20 cellular contexts compared by ENCODE assay signal in genomic region chr18:59662008-59662701, GRCh38. TPM values are rescaled to one million over a fixed set of nuclear protein-coding genes. Genes with fewer than 3 reads are reported as not detected.
DNase-seq lines count a peak whose midpoint lies in the region; ATAC-seq and TF ChIP-seq lines count a peak whose summit lies in the region.
"Had no signal": no experiment of that assay in that cellular context is flagged by ENCODE, and none has a peak within 500 bp of the region (broad histone marks: within the 10 kb centered on the region; RNA-seq: fewer than 3 reads in every experiment).

No MANE protein-coding gene starts in this region.

- no peak overlapping the region for H3K9ac ChIP-seq in muscle layer of colon (ENCODE audit: low read length)

- no peak for TF ChIP-seq CTCF in astrocyte of the spinal cord (IDR thresholded peaks at IDR 0.05; ENCODE audit: low read depth, low read length)

- peak overlapping the region; percentile 12 for H3K27ac ChIP-seq in muscle layer of colon (ENCODE audit: low read depth, low read length)
- H3K27ac ChIP-seq: dorsolateral prefrontal cortex, Peyer's patch, tibial artery had no signal

- DNase-seq in ELR (ENCODE audit: low read depth), result peak; percentile 78
- DNase-seq in NCI-H1048 (lab: John Stamatoyannopoulos, UW), result peak; percentile 20
- peak; percentile 32 for DNase-seq in astrocyte of the spinal cord (ENCODE audit: low read depth, low spot score)
- no peak for DNase-seq in NCI-H446 (lab: John Stamatoyannopoulos, UW)
- DNase-seq in hippocampal formation (lab: John Stamatoyannopoulos, UW), result no peak
- DNase-seq in NCI-H748 treated with DMSO at 0.1 percent for 48 hours (lab: John Stamatoyannopoulos, UW), result no peak
- no peak for DNase-seq in left lobe of liver (ENCODE audit: low spot score)
- DNase-seq: activated CD4-positive, alpha-beta T cell treated with anti-CD3 and anti-CD28 coated beads, Interleukin-2, amount 50 U/mL, for 1 hour; activated naive CD4-positive, alpha-beta T cell treated with anti-CD3 and anti-CD28 coated beads, Interleukin-2, amount 10 ng/mL, durations not matched to agents 7 days and 5 days; dorsolateral prefrontal cortex; H7; heart left ventricle; Karpas-422; NCI-H187; Peyer's patch; stimulated activated naive B cell treated with anti-CD40 and anti-IgM and Interleukin-4, amounts not matched to agents 10 μg/mL and 1 μg/mL and 100 μg/mL, for 72 hours; tibial artery had no signal

- no peak for ATAC-seq in left lobe of liver
- ATAC-seq: esophagus mucosa; heart left ventricle; stimulated activated naive B cell treated with anti-CD40 and anti-IgM and Interleukin-4, amounts not matched to agents 10 μg/mL and 1 μg/mL and 100 μg/mL, for 72 hours had no signal

- H3K36me3 ChIP-seq in muscle layer of colon (ENCODE audit: insufficient read depth, low read length), result no peaks in the 10 kb centered on the region
- H3K36me3 ChIP-seq: heart left ventricle, Peyer's patch, tibial artery had no signal

- H3K4me3 ChIP-seq in astrocyte of the spinal cord (ENCODE audit: low read depth, low read length) (no peak overlapping the region), muscle layer of colon (ENCODE audit: low read depth in 1 of 2, low read length in 2 of 2) (no peak overlapping the region)
- H3K4me3 ChIP-seq: dorsolateral prefrontal cortex, heart left ventricle, Peyer's patch, tibial artery had no signal

- no peaks in the 10 kb centered on the region for H3K27me3 ChIP-seq in muscle layer of colon (ENCODE audit: control insufficient read depth in 1 of 2, insufficient read depth in 2 of 2, low read length in 2 of 2)
- H3K27me3 ChIP-seq: heart left ventricle, Peyer's patch had no signal

- peaks cover 47% of the 10 kb centered on the region for H3K4me1 ChIP-seq in muscle layer of colon (ENCODE audit: insufficient read depth, low read length)
- H3K4me1 ChIP-seq: heart left ventricle had no signal

- in situ Hi-C loops in astrocyte of the spinal cord (cut with HindIII; ENCODE audit: low sequenced_read_pairs), result no loop called here

- H3K9me3 ChIP-seq in muscle layer of colon (ENCODE audit: low read length), result no peaks in the 10 kb centered on the region
- H3K9me3 ChIP-seq: heart left ventricle, Peyer's patch, tibial artery had no signal

RNA-seq across cellular contexts. Expression of gene CCBE1, which starts 35.1 kb away (rescaled TPM):
- 5.8 TPM for total RNA-seq in left lobe of liver
- total RNA-seq: B cell had no signal

Comparison
In these comparisons a context has a peak if more than half of its experiments do, and no peak if none do; other contexts are left out.
1. DNase-seq: peak in ELR (single experiment), NCI-H1048 (single experiment) and astrocyte of the spinal cord (single experiment); none in NCI-H446 (0 of 2), hippocampal formation (0 of 2), NCI-H748 treated with DMSO at 0.1 percent for 48 hours (single experiment) and left lobe of liver (single experiment).